Comparison of ENCODE assay signal across 25 cellular contexts in genomic region chr18:63523660-63524059, GRCh38. TPM values are rescaled to one million over a fixed set of nuclear protein-coding genes. Genes with fewer than 3 reads are reported as not detected.
A peak's percentile ranks its signal among the peaks of the same experiment; 100 is the strongest.
DNase-seq lines count a peak whose midpoint lies in the region; ATAC-seq, FAIRE-seq and TF ChIP-seq lines count a peak whose summit lies in the region.
"Had no signal": no experiment of that assay in that cellular context is flagged by ENCODE, and none has a peak within 500 bp of the region (broad histone marks: within the 10 kb centered on the region; RNA-seq: fewer than 3 reads in every experiment).

No MANE protein-coding gene starts in this region.

- POLR2A ChIA-PET in A673 (lab: Charles Lee; ENCODE audit: low non-redundant PET) = no interaction called here
- POLR2A ChIA-PET in OCI-LY7 (lab: Charles Lee) = interaction anchor here (0.7 kb wide), 1 partner anchor 22 kb away, joined by 3 read pairs; no protein-coding TSS in a partner anchor

- no peaks in the 10 kb centered on the region for H3K79me2 ChIP-seq in OCI-LY7 (ENCODE audit: insufficient read depth, low read depth, low read length)

- BruUV-seq in A673 (replicated peaks; lab: Mats Ljungman, UMichigan) (no TSS peak), OCI-LY7 (replicated peaks; lab: Mats Ljungman, UMichigan) (no TSS peak)

- TF ChIP-seq POLR2A in GM12891 (IDR thresholded peaks at IDR 0.05; ENCODE audit: low read depth, low read length) = no peak

- no peak overlapping the region for H2AFZ ChIP-seq in OCI-LY7 (ENCODE audit: low read length)

- H3K4me2 ChIP-seq in OCI-LY7 (ENCODE audit: low read length) = no peak overlapping the region

- H3K27me3 ChIP-seq in A673 (replicated peaks; ENCODE audit: insufficient read depth, low read depth, low read length, poor library complexity) = no peaks in the 10 kb centered on the region
- no peaks in the 10 kb centered on the region for H3K27me3 ChIP-seq in effector memory CD4-positive, alpha-beta T cell (replicated peaks; ENCODE audit: control insufficient read depth, insufficient read depth, low read length, poor library complexity, severe bottlenecking)

- no peaks in the 10 kb centered on the region for H4K20me1 ChIP-seq in OCI-LY7 (ENCODE audit: insufficient read depth, low read length)

- peak; percentile 16 for FAIRE-seq in GM12891 (lab: Jason Lieb, UNC)
- FAIRE-seq: small intestine had no signal

- no peaks in the 10 kb centered on the region for H3K9me2 ChIP-seq in OCI-LY7 (ENCODE audit: insufficient read depth, low read length)

- intact Hi-C loops in A673 (cut with micrococcal nuclease; ENCODE audit: unreplicated experiment) = loop anchor here (2.0 kb wide), 1 partner anchor 45 kb away; no protein-coding TSS in a partner anchor
- intact Hi-C loops in OCI-LY7 (cut with micrococcal nuclease; ENCODE audit: unreplicated experiment) = no loop called here
- intact Hi-C loops in mucosa of descending colon (cut with DNase I, micrococcal nuclease) = loop anchor here in 1 of 2 donors (10.0 kb wide), 1 partner anchor 51 kb away; no protein-coding TSS in a partner anchor

- H3K4me1 ChIP-seq in A673 (ENCODE audit: insufficient read depth, low read length, poor library complexity, severe bottlenecking) (no peaks in the 10 kb centered on the region), OCI-LY7 (ENCODE audit: insufficient read depth, low read length, poor library complexity, severe bottlenecking) (no peaks in the 10 kb centered on the region), mucosa of descending colon (ENCODE audit: low read depth) (no peaks in the 10 kb centered on the region)
- no peaks in the 10 kb centered on the region for H3K4me1 ChIP-seq in effector memory CD4-positive, alpha-beta T cell (ENCODE audit: control insufficient read depth, insufficient read depth, low read length, poor library complexity, severe bottlenecking)
- H3K4me1 ChIP-seq: gastroesophageal sphincter had no signal

- CTCF ChIA-PET in A673 (lab: Charles Lee) = interaction anchor here (0.7 kb wide), 1 partner anchor 52 kb away, joined by 3 read pairs; no protein-coding TSS in a partner anchor
- CTCF ChIA-PET in OCI-LY7 (lab: Charles Lee; ENCODE audit: unreplicated experiment) = no interaction called here

- H3K27ac ChIP-seq in A673 (ENCODE audit: low read depth, low read length, poor library complexity, severe bottlenecking) (no peak overlapping the region), OCI-LY7 (ENCODE audit: low read depth, low read length, poor library complexity, severe bottlenecking) (no peak overlapping the region)
- H3K27ac ChIP-seq in effector memory CD4-positive, alpha-beta T cell (ENCODE audit: insufficient read depth, low read length, poor library complexity, severe bottlenecking) = no peak overlapping the region
- H3K27ac ChIP-seq: dorsolateral prefrontal cortex, gastroesophageal sphincter, SK-N-MC had no signal

- H3K36me3 ChIP-seq in A673 (ENCODE audit: insufficient read depth, low read length, poor library complexity, severe bottlenecking) = no peaks in the 10 kb centered on the region
- no peaks in the 10 kb centered on the region for H3K36me3 ChIP-seq in OCI-LY7 (ENCODE audit: insufficient read depth, low read length)
- no peaks in the 10 kb centered on the region for H3K36me3 ChIP-seq in mucosa of descending colon (ENCODE audit: low read depth)
- no peaks in the 10 kb centered on the region for H3K36me3 ChIP-seq in effector memory CD4-positive, alpha-beta T cell (ENCODE audit: control insufficient read depth, insufficient read depth, low read length)
- H3K36me3 ChIP-seq: gastroesophageal sphincter had no signal

- DNase-seq in A673 (ENCODE audit: low spot score) = peak; percentile 38
- no peak for DNase-seq in GM12891 (ENCODE audit: insufficient read length, low spot score)
- DNase-seq in OCI-LY7 (ENCODE audit: low spot score) = peak; percentile 2
- DNase-seq in foreskin fibroblast = peak in 1 of 2 donors; percentile 20
- no peak for DNase-seq in mucosa of descending colon
- no peak for DNase-seq in effector memory CD4-positive, alpha-beta T cell
- no peak for DNase-seq in stimulated activated CD4-positive, alpha-beta T cell treated with anti-CD3 and anti-CD28 coated beads, Interleukin-1b, Interleukin-23, amount 100 ng/mL, for 48 hours
- DNase-seq: activated B cell treated with CpG ODN at 0.5 μM for 24 hours; activated CD8-positive, alpha-beta T cell treated with anti-CD3 and anti-CD28 coated beads for 36 hours; activated naive CD4-positive, alpha-beta T cell; activated T-cell treated with anti-CD3 and anti-CD28 coated beads, Interleukin-2, amount 50 U/mL, for 24 hours; amniotic stem cell; caudate nucleus; dorsolateral prefrontal cortex; KG1; mesenchymal stem cell; NCI-H187 treated with DMSO at 0.1 percent for 48 hours; small intestine; stimulated activated CD4-positive, alpha-beta T cell treated with anti-CD3 and anti-CD28 coated beads, Interleukin-4, amount 100 ng/mL, for 1 hour; trophoblast cell had no signal

- ATAC-seq in mucosa of descending colon = no peak
- ATAC-seq in GM19397 (IDR thresholded peaks at IDR 0.05; ENCODE audit: unreplicated experiment) = no peak
- ATAC-seq: activated CD8-positive, alpha-beta T cell treated with anti-CD3 and anti-CD28 coated beads for 36 hours; gastroesophageal sphincter had no signal

- H3K4me3 ChIP-seq in A673 (ENCODE audit: low read depth, low read length, poor library complexity, severe bottlenecking) (no peak overlapping the region), OCI-LY7 (ENCODE audit: low read depth, low read length, poor library complexity, severe bottlenecking) (no peak overlapping the region), foreskin fibroblast (ENCODE audit: low read depth in 1 of 2, low read length in 2 of 2) (no peak overlapping the region), mucosa of descending colon (no peak overlapping the region)
- H3K4me3 ChIP-seq in effector memory CD4-positive, alpha-beta T cell (ENCODE audit: insufficient read depth, low read depth, low read length, poor library complexity, severe bottlenecking) = no peak overlapping the region
- H3K4me3 ChIP-seq: dorsolateral prefrontal cortex, gastroesophageal sphincter, SK-N-MC had no signal

- TF ChIP-seq CTCF in A673 (conservative IDR thresholded peaks at IDR 0.05; ENCODE audit: low read depth, low read length) (0 out of 2 replicates have a peak, but pooled peaks have one; percentile 15), OCI-LY7 (conservative IDR thresholded peaks at IDR 0.05; ENCODE audit: low read length) (no peak), foreskin fibroblast (IDR thresholded peaks at IDR 0.05; ENCODE audit: low read depth, low read length) (peak; percentile 3), mucosa of descending colon (IDR thresholded peaks at IDR 0.05) (no peak)

- H3K9me3 ChIP-seq in A673 (ENCODE audit: low read depth, low read length, poor library complexity, severe bottlenecking) (no peaks in the 10 kb centered on the region), OCI-LY7 (ENCODE audit: low read length) (no peaks in the 10 kb centered on the region), mucosa of descending colon (no peaks in the 10 kb centered on the region)
- H3K9me3 ChIP-seq in effector memory CD4-positive, alpha-beta T cell (ENCODE audit: control insufficient read depth, low read length) = no peaks in the 10 kb centered on the region
- H3K9me3 ChIP-seq: gastroesophageal sphincter had no signal

TF ChIP-seq in GM12891, 5 proteins besides CTCF, POLR2A, EP300 and RAD21:
- TF ChIP-seq SPI1 (IDR thresholded peaks at IDR 0.05; ENCODE audit: low read depth, low read length) (no peak), POLR2AphosphoS5 (IDR thresholded peaks at IDR 0.05; ENCODE audit: low read depth, low read length) (no peak), POU2F2 (IDR thresholded peaks at IDR 0.05; ENCODE audit: low read depth, low read length) (no peak), TAF1 (IDR thresholded peaks at IDR 0.05; ENCODE audit: low read depth, low read length) (no peak), PAX5 (IDR thresholded peaks at IDR 0.05; ENCODE audit: insufficient read depth, low read length, severe bottlenecking) (peak; percentile 52)

RNA-seq across cellular contexts. Expression of gene SERPINB12, which starts 18.5 kb away (rescaled TPM):
- total RNA-seq in A673 (2021) (not detected in 2 replicates), OCI-LY7 (2022) (not detected in 2 replicates), mucosa of descending colon (not detected)
- not detected for polyA plus RNA-seq in GM12891 (2012; ENCODE audit: low read depth, missing spikeins)
- not detected in 2 replicates for total RNA-seq in OCI-LY7 (2014; rRNA removed; shearing (Covaris generic))
- total RNA-seq: activated B cell treated with CpG ODN at 0.5 μM for 24 hours; activated CD8-positive, alpha-beta T cell treated with anti-CD3 and anti-CD28 coated beads for 36 hours; dorsolateral prefrontal cortex; gastroesophageal sphincter; kidney epithelial cell; progenitor cell of endocrine pancreas had no signal
- polyA plus RNA-seq: small intestine had no signal

RNA-seq across cellular contexts. Expression of gene SERPINB5, which starts 46.9 kb away (rescaled TPM):
- total RNA-seq in A673 (2021) (0.11 TPM in 1 of 2 replicates, not detected in the other), OCI-LY7 (2022) (not detected in 2 replicates), mucosa of descending colon (1 to 10 TPM in 2 of 3 donors, under 1 TPM in 1; 0.63 to 2.6 (median 2.3) TPM)
- 0.04 TPM for polyA plus RNA-seq in GM12891 (2012; ENCODE audit: low read depth, missing spikeins)
- not detected in 2 replicates for total RNA-seq in OCI-LY7 (2014; rRNA removed; shearing (Covaris generic))
- total RNA-seq: activated B cell treated with CpG ODN at 0.5 μM for 24 hours; activated CD8-positive, alpha-beta T cell treated with anti-CD3 and anti-CD28 coated beads for 36 hours; dorsolateral prefrontal cortex had no signal

Comparison
In these comparisons a context has a peak if more than half of its experiments do, and no peak if none do; other contexts are left out.
1. DNase-seq: peak in A673 (single experiment) and OCI-LY7 (single experiment); none in GM12891 (single experiment), mucosa of descending colon (0 of 3), effector memory CD4-positive, alpha-beta T cell (0 of 3) and stimulated activated CD4-positive, alpha-beta T cell treated with anti-CD3 and anti-CD28 coated beads, Interleukin-1b, Interleukin-23, amount 100 ng/mL, for 48 hours (single experiment).
2. CTCF ChIP-seq: peak in A673 (single experiment) and foreskin fibroblast (single experiment); none in OCI-LY7 (single experiment) and mucosa of descending colon (single experiment).